In the genomic region with DNA sequence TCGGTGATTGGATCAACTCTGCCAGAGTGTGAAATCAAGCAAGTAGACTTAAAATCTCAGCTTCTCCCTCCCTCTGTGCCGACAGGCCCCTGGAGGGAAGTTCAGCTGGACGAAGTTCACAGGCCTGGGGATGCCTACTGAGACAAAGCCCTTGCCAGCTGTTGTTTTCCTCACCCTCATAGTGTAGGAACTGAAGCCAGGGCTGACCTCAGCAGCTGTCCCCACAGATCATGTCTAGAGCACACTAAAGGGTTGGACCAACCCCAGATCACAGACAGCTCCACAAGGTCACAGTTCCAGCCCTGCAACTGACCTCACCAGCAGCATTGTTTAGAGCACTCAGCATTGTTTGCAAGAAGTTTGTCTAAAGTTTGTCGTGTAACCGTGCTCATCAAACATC, we compare ENCODE assay signal across 24 cellular contexts.
A peak's percentile ranks its signal among the peaks of the same experiment; 100 is the strongest.
DNase-seq lines count a peak whose midpoint lies in the region; ATAC-seq lines count a peak whose summit lies in the region.
"Had no signal": no experiment of that assay in that cellular context is flagged by ENCODE, and none has a peak within 500 bp of the region (broad histone marks: within the 10 kb centered on the region; RNA-seq: fewer than 3 reads in every experiment).

No MANE protein-coding gene starts in this region.

- DNase-seq in SJCRH30 (peak; percentile 94 to 97), left cardiac atrium (no peak), nucleus accumbens (lab: John Stamatoyannopoulos, UW) (peak in 37 of 56 donors; percentile 10 to 68 (median 30)), superior temporal gyrus (ENCODE audit: extremely low spot score) (peak; percentile 71), glomerular visceral epithelial cell (ENCODE audit: extremely low spot score) (no peak)
- DNase-seq: activated CD4-positive, alpha-beta T cell treated with anti-CD3 and anti-CD28 coated beads for 48 hours; COR-L47; DMS79; GDM1; islet precursor cell; naive B cell; NCI-H1436 treated with DMSO at 0.1 percent for 48 hours; NCI-H226; NCI-H748 treated with DMSO at 0.1 percent for 48 hours; retina; stimulated activated CD4-positive, alpha-beta T cell treated with anti-CD3 and anti-CD28 coated beads, Interleukin-4, amount 100 ng/mL, for 1 hour; T1000 had no signal

- H3K27ac ChIP-seq in SJCRH30 = peak overlapping the region; percentile 94
- H3K27ac ChIP-seq: SJSA1, VCaP had no signal

- peak; percentile 45 to 58 for ATAC-seq in left cardiac atrium
- ATAC-seq in GM19467 (IDR thresholded peaks at IDR 0.05; ENCODE audit: unreplicated experiment) = no peak
- no peak for ATAC-seq in activated CD4-positive, CD25-positive, alpha-beta regulatory T cell treated with anti-CD3 and anti-CD28 coated beads, Interleukin-2, amount 50 U/mL, for 24 hours
- ATAC-seq: activated T-helper 17 cell treated with anti-CD3 and anti-CD28 coated beads, Interleukin-2, amount 50 U/mL, for 72 hours; HCT116 had no signal

- no peaks in the 10 kb centered on the region for H3K9me3 ChIP-seq in SJCRH30 (replicated peaks)
- H3K9me3 ChIP-seq: SJSA1, tibial nerve had no signal

- H3K36me3 ChIP-seq in SJCRH30 = no peaks in the 10 kb centered on the region
- H3K36me3 ChIP-seq: SJSA1, tibial nerve had no signal

- H3K4me3 ChIP-seq in SJCRH30 = peak overlapping the region; percentile 41
- H3K4me3 ChIP-seq: SJSA1, tibial nerve had no signal

- no peaks in the 10 kb centered on the region for H3K27me3 ChIP-seq in SJCRH30
- H3K27me3 ChIP-seq: SJSA1, tibial nerve had no signal

- intact Hi-C loops in left cardiac atrium (cut with DNase I) = no loop called here

- H3K4me1 ChIP-seq in SJCRH30 = peaks cover 36% of the 10 kb centered on the region

Comparison
In these comparisons a context has a peak if more than half of its experiments do, and no peak if none do; other contexts are left out.
1. DNase-seq: peak in SJCRH30 (2 of 2), nucleus accumbens (37 of 56) and superior temporal gyrus (single experiment); none in left cardiac atrium (single experiment) and glomerular visceral epithelial cell (single experiment).
2. ATAC-seq: peak in left cardiac atrium (2 of 2); none in GM19467 (single experiment) and activated CD4-positive, CD25-positive, alpha-beta regulatory T cell treated with anti-CD3 and anti-CD28 coated beads, Interleukin-2, amount 50 U/mL, for 24 hours (0 of 2).